In the genomic region with DNA sequence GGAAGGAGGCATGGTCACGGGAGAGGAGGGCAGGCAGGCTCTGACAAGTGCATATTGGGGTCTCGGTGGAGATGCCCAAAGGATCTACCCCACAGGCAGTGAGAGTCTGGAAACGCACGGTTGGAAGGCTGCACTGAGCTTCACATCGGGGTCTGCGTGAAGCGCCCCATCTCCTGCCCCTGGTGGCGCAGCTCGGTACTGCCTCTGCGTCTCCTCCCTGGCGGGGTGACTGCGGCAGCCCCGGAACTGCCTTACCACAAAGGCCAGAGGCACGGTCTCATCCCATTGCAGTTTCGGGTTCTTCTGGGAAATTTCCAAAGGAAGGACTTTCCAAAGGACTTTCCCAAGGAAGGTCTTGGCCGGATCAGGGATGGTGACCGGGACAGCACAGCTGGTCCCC, we compare ENCODE assay signal across 1 cellular context.
TF ChIP-seq lines count a peak whose summit lies in the region.

No MANE protein-coding gene starts in this region.

TF ChIP-seq in GM23338, 12 proteins besides CTCF, POLR2A, EP300 and RAD21 (continued from another document):
- TF ChIP-seq, protein P1, sequence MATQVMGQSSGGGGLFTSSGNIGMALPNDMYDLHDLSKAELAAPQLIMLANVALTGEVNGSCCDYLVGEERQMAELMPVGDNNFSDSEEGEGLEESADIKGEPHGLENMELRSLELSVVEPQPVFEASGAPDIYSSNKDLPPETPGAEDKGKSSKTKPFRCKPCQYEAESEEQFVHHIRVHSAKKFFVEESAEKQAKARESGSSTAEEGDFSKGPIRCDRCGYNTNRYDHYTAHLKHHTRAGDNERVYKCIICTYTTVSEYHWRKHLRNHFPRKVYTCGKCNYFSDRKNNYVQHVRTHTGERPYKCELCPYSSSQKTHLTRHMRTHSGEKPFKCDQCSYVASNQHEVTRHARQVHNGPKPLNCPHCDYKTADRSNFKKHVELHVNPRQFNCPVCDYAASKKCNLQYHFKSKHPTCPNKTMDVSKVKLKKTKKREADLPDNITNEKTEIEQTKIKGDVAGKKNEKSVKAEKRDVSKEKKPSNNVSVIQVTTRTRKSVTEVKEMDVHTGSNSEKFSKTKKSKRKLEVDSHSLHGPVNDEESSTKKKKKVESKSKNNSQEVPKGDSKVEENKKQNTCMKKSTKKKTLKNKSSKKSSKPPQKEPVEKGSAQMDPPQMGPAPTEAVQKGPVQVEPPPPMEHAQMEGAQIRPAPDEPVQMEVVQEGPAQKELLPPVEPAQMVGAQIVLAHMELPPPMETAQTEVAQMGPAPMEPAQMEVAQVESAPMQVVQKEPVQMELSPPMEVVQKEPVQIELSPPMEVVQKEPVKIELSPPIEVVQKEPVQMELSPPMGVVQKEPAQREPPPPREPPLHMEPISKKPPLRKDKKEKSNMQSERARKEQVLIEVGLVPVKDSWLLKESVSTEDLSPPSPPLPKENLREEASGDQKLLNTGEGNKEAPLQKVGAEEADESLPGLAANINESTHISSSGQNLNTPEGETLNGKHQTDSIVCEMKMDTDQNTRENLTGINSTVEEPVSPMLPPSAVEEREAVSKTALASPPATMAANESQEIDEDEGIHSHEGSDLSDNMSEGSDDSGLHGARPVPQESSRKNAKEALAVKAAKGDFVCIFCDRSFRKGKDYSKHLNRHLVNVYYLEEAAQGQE (IDR thresholded peaks at IDR 0.05; ENCODE audit: unreplicated experiment), result no peak
- TF ChIP-seq ZNF114 (CRISPR knock-in tag; IDR thresholded peaks at IDR 0.05), result no peak
- no peak for TF ChIP-seq JUNB (IDR thresholded peaks at IDR 0.05; ENCODE audit: unreplicated experiment)
